15 cellular contexts compared by ENCODE assay signal in the genomic region with DNA sequence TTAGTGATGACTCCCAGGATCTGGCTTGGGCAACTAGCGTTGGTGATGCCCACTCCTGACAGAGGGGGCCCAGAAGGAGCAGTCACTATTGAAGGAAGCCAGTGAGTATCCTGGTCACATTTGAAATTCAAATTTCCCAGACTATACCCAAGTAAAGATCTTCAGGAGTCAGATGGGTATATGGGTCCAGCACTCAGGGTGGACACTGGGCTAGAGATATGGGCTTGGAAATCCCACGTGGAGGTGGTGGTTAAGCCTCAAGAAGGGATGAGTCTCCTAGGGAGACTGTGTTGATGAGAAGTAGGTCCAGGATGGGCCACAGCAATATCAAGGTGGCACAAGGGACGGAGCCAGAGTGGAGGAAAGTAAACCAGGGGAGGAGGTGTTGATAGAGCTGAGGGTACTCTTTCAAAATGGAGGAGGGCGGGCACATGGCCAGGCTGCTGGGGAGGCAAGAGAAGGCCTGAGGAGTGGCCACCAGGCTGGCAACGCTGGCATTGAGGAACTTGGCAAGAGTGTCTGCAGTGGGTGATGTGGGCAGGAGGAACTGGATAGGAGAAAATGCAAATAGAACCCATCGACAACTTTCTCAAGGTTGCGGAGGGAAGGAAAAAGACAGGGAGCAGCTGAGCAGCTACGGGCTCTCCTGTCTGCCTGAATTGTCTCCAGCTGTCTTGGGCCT. TPM values are rescaled to one million over a fixed set of nuclear protein-coding genes. Genes with fewer than 3 reads are reported as not detected.
DNase-seq lines count a peak whose midpoint lies in the region; ATAC-seq and TF ChIP-seq lines count a peak whose summit lies in the region.
"Had no signal": no experiment of that assay in that cellular context is flagged by ENCODE, and none has a peak within 500 bp of the region (broad histone marks: within the 10 kb centered on the region; RNA-seq: fewer than 3 reads in every experiment).

No MANE protein-coding gene starts in this region.

- no peak for TF ChIP-seq CTCF in right atrium auricular region (IDR thresholded peaks at IDR 0.05)
- TF ChIP-seq CTCF in colonic mucosa (IDR thresholded peaks at IDR 0.05) = no peak
- TF ChIP-seq CTCF in nephron (IDR thresholded peaks at IDR 0.05; ENCODE audit: unreplicated experiment in 3 of 3) = no peak
- TF ChIP-seq CTCF in gastroesophageal sphincter (IDR thresholded peaks at IDR 0.05) = no peak

- H3K4me3 ChIP-seq in right atrium auricular region = no peak overlapping the region
- no peak overlapping the region for H3K4me3 ChIP-seq in colonic mucosa
- H3K4me3 ChIP-seq in gastroesophageal sphincter = no peak overlapping the region
- H3K4me3 ChIP-seq: GM23248 had no signal

- H3K9me3 ChIP-seq in right atrium auricular region (no peaks in the 10 kb centered on the region), colonic mucosa (no peaks in the 10 kb centered on the region), gastroesophageal sphincter (no peaks in the 10 kb centered on the region)
- H3K9me3 ChIP-seq: BE2C had no signal

- H3K36me3 ChIP-seq in right atrium auricular region (no peaks in the 10 kb centered on the region), colonic mucosa (no peaks in the 10 kb centered on the region), gastroesophageal sphincter (no peaks in the 10 kb centered on the region)
- H3K36me3 ChIP-seq: BE2C had no signal

- no peak overlapping the region for H3K27ac Mint-ChIP-seq in nephron
- H3K27ac Mint-ChIP-seq in T-helper 2 cell treated with Interferon-gamma antibody and Interleukin-4, amounts not matched to agents 5 μg/mL and 100 μg/mL, for 36 hours = no peak overlapping the region
- H3K27ac Mint-ChIP-seq: CD4-positive, alpha-beta memory T cell had no signal

- H3K36me3 Mint-ChIP-seq in nephron (ENCODE audit: low read depth) = no peaks in the 10 kb centered on the region
- H3K36me3 Mint-ChIP-seq in T-helper 2 cell treated with Interferon-gamma antibody and Interleukin-4, amounts not matched to agents 5 μg/mL and 100 μg/mL, for 36 hours (ENCODE audit: low read depth) = no peaks in the 10 kb centered on the region
- H3K36me3 Mint-ChIP-seq: CD4-positive, alpha-beta memory T cell had no signal

- 81 to 89% methylated on average over 5 to 8 of the region's 8 CpGs for WGBS in gastroesophageal sphincter (ENCODE audit: low coverage in 1 of 2), 2 donors

- intact Hi-C loops in Right ventricle myocardium inferior (cut with DNase I) = no loop called here
- intact Hi-C loops in colonic mucosa (cut with DNase I) = no loop called here

- TF ChIP-seq POLR2A in gastroesophageal sphincter (IDR thresholded peaks at IDR 0.05) = no peak

- H3K4me1 ChIP-seq in right atrium auricular region (peaks cover 0 to 23% of the 10 kb centered on the region in 2 donors), colonic mucosa (peaks cover 2% of the 10 kb centered on the region), gastroesophageal sphincter (peaks cover 0 to 25% (median 8%) of the 10 kb centered on the region in 3 donors)
- H3K4me1 ChIP-seq: BE2C had no signal

- DNase-seq in right atrium auricular region (ENCODE audit: low spot score) (peak; percentile 23), Right ventricle myocardium inferior (ENCODE audit: missing footprints) (no peak), colonic mucosa (peak; percentile 13)
- DNase-seq in T-helper 2 cell treated with Interferon-gamma antibody and Interleukin-4, amounts not matched to agents 5 μg/mL and 100 μg/mL, for 36 hours (ENCODE audit: low spot score) = no peak
- DNase-seq: BE2C; CD4-positive, alpha-beta memory T cell; DMS153; DMS79 treated with DMSO at 0.1 percent for 48 hours; H7 had no signal

- H3K9me3 Mint-ChIP-seq in nephron = no peaks in the 10 kb centered on the region
- H3K9me3 Mint-ChIP-seq in T-helper 2 cell treated with Interferon-gamma antibody and Interleukin-4, amounts not matched to agents 5 μg/mL and 100 μg/mL, for 36 hours = no peaks in the 10 kb centered on the region
- H3K9me3 Mint-ChIP-seq: CD4-positive, alpha-beta memory T cell had no signal

- no peak for ATAC-seq in Right ventricle myocardium inferior
- ATAC-seq in HG03460 (IDR thresholded peaks at IDR 0.05; ENCODE audit: unreplicated experiment) = no peak
- ATAC-seq in gastroesophageal sphincter = no peak

- peak overlapping the region in 2 of 3 experiments; percentile 26 to 40 for H3K4me3 Mint-ChIP-seq in nephron
- no peak overlapping the region for H3K4me3 Mint-ChIP-seq in T-helper 2 cell treated with Interferon-gamma antibody and Interleukin-4, amounts not matched to agents 5 μg/mL and 100 μg/mL, for 36 hours
- H3K4me3 Mint-ChIP-seq: CD4-positive, alpha-beta memory T cell had no signal

- H3K27me3 ChIP-seq in right atrium auricular region (no peaks in the 10 kb centered on the region), colonic mucosa (peaks cover 11% of the 10 kb centered on the region), gastroesophageal sphincter (peaks cover 17% of the 10 kb centered on the region)

- H3K9ac ChIP-seq in colonic mucosa (ENCODE audit: low read depth in 2 of 2, low read length in 2 of 2) = no peak overlapping the region
- H3K9ac ChIP-seq: GM23248 had no signal

- H3K27ac ChIP-seq in right atrium auricular region (no peak overlapping the region), colonic mucosa (no peak overlapping the region), gastroesophageal sphincter (no peak overlapping the region)
- H3K27ac ChIP-seq: C4-2B had no signal

- peaks cover 45% of the 10 kb centered on the region for H3K27me3 Mint-ChIP-seq in nephron (ENCODE audit: low read depth)
- peaks cover 33% of the 10 kb centered on the region for H3K27me3 Mint-ChIP-seq in T-helper 2 cell treated with Interferon-gamma antibody and Interleukin-4, amounts not matched to agents 5 μg/mL and 100 μg/mL, for 36 hours (ENCODE audit: low read depth)

- no peak for TF ChIP-seq EP300 in gastroesophageal sphincter (IDR thresholded peaks at IDR 0.05)

- H3K4me1 Mint-ChIP-seq in nephron = peaks cover 17% of the 10 kb centered on the region
- peaks cover 2% of the 10 kb centered on the region for H3K4me1 Mint-ChIP-seq in T-helper 2 cell treated with Interferon-gamma antibody and Interleukin-4, amounts not matched to agents 5 μg/mL and 100 μg/mL, for 36 hours (ENCODE audit: low read depth)

RNA-seq across cellular contexts. Expression of a gene that starts 3.7 kb away (rescaled TPM):
- 10 to 100 TPM; 15.1 to 36.4 TPM for total RNA-seq in right atrium auricular region
- total RNA-seq in Right ventricle myocardium inferior = 7.8 TPM
- total RNA-seq in colonic mucosa = 10 to 100 TPM; 26.3 to 34.8 TPM
- 10 to 100 TPM in 3 of 4 donors, 1 to 10 TPM in 1; 7.8 to 12.0 (median 11.1) TPM for total RNA-seq in gastroesophageal sphincter
- total RNA-seq: CD4-positive, alpha-beta memory T cell; HT-29 had no signal

Comparison
In these comparisons a context has a peak if more than half of its experiments do, and no peak if none do; other contexts are left out.
1. DNase-seq: peak in right atrium auricular region (single experiment) and colonic mucosa (single experiment); none in Right ventricle myocardium inferior (single experiment) and T-helper 2 cell treated with Interferon-gamma antibody and Interleukin-4, amounts not matched to agents 5 μg/mL and 100 μg/mL, for 36 hours (single experiment).